In the genomic region with DNA sequence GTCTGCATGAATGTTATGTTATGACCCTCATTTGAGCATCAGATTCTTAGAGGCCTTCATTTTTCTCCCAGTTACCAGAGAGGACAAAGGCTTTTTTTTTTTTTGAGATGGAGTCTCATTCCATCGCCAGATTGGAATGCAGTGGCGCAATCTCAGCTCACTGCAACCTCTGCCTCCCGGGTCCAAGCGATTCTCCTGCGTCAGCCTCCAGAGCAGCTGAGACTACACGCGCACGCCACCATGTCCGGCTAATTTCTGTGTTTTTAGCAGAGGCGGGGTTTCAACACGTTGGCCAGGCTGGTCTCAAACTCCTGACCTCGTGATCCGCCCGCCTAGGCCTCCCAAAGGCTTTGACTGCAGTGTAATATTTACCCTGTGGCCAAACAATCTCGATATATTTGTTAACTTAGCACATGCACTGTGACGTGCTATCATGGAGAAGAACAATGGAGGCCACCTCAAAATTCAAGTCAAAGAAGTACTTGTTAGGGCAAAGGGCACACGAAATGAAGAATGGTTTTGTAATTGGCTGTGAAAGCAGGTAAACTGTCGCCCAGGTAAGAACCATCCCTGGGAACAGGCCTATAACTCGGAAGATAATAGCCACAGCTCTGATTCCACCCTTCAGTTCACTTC, we compare ENCODE assay signal across 1 cellular context.
TF ChIP-seq lines count a peak whose summit lies in the region.

No MANE protein-coding gene starts in this region.

TF ChIP-seq in HepG2, 621 proteins besides CTCF, POLR2A, EP300 and RAD21 (continued from another document and continues in another):
- no peak for TF ChIP-seq ZNF563 (CRISPR knock-in tag; IDR thresholded peaks at IDR 0.05)
- no peak for TF ChIP-seq MAF1 (CRISPR knock-in tag; IDR thresholded peaks at IDR 0.05; ENCODE audit: borderline replicate concordance)
- no peak for TF ChIP-seq U2AF1 (optimal IDR thresholded peaks at IDR 0.05; ENCODE audit: low read depth, low read length)
- no peak for TF ChIP-seq POLR2G (IDR thresholded peaks at IDR 0.05; ENCODE audit: low read depth, low read length)
- TF ChIP-seq, protein P1, sequence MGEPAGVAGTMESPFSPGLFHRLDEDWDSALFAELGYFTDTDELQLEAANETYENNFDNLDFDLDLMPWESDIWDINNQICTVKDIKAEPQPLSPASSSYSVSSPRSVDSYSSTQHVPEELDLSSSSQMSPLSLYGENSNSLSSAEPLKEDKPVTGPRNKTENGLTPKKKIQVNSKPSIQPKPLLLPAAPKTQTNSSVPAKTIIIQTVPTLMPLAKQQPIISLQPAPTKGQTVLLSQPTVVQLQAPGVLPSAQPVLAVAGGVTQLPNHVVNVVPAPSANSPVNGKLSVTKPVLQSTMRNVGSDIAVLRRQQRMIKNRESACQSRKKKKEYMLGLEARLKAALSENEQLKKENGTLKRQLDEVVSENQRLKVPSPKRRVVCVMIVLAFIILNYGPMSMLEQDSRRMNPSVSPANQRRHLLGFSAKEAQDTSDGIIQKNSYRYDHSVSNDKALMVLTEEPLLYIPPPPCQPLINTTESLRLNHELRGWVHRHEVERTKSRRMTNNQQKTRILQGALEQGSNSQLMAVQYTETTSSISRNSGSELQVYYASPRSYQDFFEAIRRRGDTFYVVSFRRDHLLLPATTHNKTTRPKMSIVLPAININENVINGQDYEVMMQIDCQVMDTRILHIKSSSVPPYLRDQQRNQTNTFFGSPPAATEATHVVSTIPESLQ (CRISPR knock-in tag; conservative IDR thresholded peaks at IDR 0.05) = no peak
- TF ChIP-seq SIN3A (IDR thresholded peaks at IDR 0.05; ENCODE audit: borderline replicate concordance, low read depth, low read length) = no peak
- no peak for TF ChIP-seq ZNF556 (CRISPR knock-in tag; IDR thresholded peaks at IDR 0.05; ENCODE audit: borderline replicate concordance)
- TF ChIP-seq SKI (IDR thresholded peaks at IDR 0.05; ENCODE audit: partially characterized antibody) = peak; percentile 29
- TF ChIP-seq ZIK1 (CRISPR knock-in tag; IDR thresholded peaks at IDR 0.05; ENCODE audit: borderline replicate concordance, low read depth) = no peak
- TF ChIP-seq, protein P2, sequence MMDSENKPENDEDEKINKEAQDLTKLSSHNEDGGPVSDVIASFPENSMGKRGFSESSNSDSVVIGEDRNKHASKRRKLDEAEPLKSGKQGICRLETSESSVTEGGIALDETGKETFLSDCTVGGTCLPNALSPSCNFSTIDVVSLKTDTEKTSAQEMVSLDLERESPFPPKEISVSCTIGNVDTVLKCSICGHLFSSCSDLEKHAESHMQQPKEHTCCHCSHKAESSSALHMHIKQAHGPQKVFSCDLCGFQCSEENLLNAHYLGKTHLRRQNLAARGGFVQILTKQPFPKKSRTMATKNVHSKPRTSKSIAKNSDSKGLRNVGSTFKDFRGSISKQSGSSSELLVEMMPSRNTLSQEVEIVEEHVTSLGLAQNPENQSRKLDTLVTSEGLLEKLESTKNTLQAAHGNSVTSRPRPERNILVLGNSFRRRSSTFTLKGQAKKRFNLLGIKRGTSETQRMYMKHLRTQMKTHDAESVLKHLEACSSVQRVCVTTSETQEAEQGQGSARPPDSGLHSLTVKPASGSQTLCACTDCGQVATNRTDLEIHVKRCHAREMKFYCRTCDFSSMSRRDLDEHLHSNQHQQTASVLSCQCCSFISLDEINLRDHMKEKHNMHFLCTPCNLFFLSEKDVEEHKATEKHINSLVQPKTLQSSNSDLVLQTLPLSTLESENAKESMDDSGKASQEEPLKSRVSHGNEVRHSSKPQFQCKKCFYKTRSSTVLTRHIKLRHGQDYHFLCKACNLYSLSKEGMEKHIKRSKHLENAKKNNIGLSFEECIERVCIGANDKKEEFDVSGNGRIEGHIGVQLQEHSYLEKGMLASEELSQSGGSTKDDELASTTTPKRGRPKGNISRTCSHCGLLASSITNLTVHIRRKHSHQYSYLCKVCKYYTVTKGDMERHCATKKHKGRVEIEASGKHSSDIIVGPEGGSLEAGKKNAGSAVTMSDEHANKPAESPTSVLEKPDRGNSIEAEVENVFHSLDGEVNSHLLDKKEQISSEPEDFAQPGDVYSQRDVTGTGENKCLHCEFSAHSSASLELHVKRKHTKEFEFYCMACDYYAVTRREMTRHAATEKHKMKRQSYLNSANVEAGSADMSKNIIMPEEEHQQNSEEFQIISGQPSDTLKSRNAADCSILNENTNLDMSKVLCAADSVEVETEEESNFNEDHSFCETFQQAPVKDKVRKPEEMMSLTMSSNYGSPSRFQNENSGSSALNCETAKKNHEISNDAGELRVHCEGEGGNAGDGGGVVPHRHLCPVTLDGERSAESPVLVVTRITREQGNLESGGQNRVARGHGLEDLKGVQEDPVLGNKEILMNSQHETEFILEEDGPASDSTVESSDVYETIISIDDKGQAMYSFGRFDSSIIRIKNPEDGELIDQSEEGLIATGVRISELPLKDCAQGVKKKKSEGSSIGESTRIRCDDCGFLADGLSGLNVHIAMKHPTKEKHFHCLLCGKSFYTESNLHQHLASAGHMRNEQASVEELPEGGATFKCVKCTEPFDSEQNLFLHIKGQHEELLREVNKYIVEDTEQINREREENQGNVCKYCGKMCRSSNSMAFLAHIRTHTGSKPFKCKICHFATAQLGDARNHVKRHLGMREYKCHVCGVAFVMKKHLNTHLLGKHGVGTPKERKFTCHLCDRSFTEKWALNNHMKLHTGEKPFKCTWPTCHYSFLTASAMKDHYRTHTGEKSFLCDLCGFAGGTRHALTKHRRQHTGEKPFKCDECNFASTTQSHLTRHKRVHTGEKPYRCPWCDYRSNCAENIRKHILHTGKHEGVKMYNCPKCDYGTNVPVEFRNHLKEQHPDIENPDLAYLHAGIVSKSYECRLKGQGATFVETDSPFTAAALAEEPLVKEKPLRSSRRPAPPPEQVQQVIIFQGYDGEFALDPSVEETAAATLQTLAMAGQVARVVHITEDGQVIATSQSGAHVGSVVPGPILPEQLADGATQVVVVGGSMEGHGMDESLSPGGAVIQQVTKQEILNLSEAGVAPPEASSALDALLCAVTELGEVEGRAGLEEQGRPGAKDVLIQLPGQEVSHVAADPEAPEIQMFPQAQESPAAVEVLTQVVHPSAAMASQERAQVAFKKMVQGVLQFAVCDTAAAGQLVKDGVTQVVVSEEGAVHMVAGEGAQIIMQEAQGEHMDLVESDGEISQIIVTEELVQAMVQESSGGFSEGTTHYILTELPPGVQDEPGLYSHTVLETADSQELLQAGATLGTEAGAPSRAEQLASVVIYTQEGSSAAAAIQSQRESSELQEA (CRISPR knock-in tag; IDR thresholded peaks at IDR 0.05; ENCODE audit: not compliant biosample characterization) = no peak
- TF ChIP-seq ZNF564 (CRISPR knock-in tag; IDR thresholded peaks at IDR 0.05) = 0 out of 2 replicates have a peak, but pooled peaks have one; percentile 25
- no peak for TF ChIP-seq ZBTB7B (CRISPR knock-in tag; IDR thresholded peaks at IDR 0.05)
- TF ChIP-seq, protein P3, sequence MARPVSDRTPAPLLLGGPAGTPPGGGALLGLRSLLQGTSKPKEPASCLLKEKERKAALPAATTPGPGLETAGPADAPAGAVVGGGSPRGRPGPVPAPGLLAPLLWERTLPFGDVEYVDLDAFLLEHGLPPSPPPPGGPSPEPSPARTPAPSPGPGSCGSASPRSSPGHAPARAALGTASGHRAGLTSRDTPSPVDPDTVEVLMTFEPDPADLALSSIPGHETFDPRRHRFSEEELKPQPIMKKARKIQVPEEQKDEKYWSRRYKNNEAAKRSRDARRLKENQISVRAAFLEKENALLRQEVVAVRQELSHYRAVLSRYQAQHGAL (CRISPR knock-in tag; IDR thresholded peaks at IDR 0.05; ENCODE audit: not compliant biosample characterization) = no peak
- TF ChIP-seq ZNF496 (CRISPR knock-in tag; IDR thresholded peaks at IDR 0.05; ENCODE audit: insufficient replicate concordance) = no peak
- TF ChIP-seq ZNF543 (CRISPR knock-in tag; IDR thresholded peaks at IDR 0.05) = no peak
- no peak for TF ChIP-seq ZNF75D (CRISPR knock-in tag; IDR thresholded peaks at IDR 0.05; ENCODE audit: borderline replicate concordance)
- TF ChIP-seq NFKBIZ (CRISPR knock-in tag; IDR thresholded peaks at IDR 0.05) = no peak
- no peak for TF ChIP-seq ZNF12 (CRISPR knock-in tag; IDR thresholded peaks at IDR 0.05)
- no peak for TF ChIP-seq STAT5B (CRISPR knock-in tag; IDR thresholded peaks at IDR 0.05)
- no peak for TF ChIP-seq ZNF839 (CRISPR knock-in tag; IDR thresholded peaks at IDR 0.05; ENCODE audit: borderline replicate concordance)
- no peak for TF ChIP-seq ZNF207 (IDR thresholded peaks at IDR 0.05; ENCODE audit: borderline replicate concordance)
- TF ChIP-seq ZFP90 (CRISPR knock-in tag; IDR thresholded peaks at IDR 0.05; ENCODE audit: borderline replicate concordance) = no peak
- no peak for TF ChIP-seq NR2F6 (IDR thresholded peaks at IDR 0.05)
- peak; percentile 33; the same call in 1 of the 2 replicates for TF ChIP-seq NR2F6 (CRISPR knock-in tag; IDR thresholded peaks at IDR 0.05)
- no peak for TF ChIP-seq BRD4 (CRISPR knock-in tag; IDR thresholded peaks at IDR 0.05)
- no peak for TF ChIP-seq ZNF660 (CRISPR knock-in tag; IDR thresholded peaks at IDR 0.05; ENCODE audit: borderline replicate concordance, low read depth)
- TF ChIP-seq SOX6 (IDR thresholded peaks at IDR 0.05) = no peak
- peak; percentile 88 for TF ChIP-seq SOX6 (CRISPR knock-in tag; IDR thresholded peaks at IDR 0.05)
- TF ChIP-seq ZNF256 (CRISPR knock-in tag; conservative IDR thresholded peaks at IDR 0.05) = no peak
- TF ChIP-seq ZNF431 (CRISPR knock-in tag; IDR thresholded peaks at IDR 0.05; ENCODE audit: borderline replicate concordance, low read depth) = no peak
- no peak for TF ChIP-seq TCF7 (IDR thresholded peaks at IDR 0.05; ENCODE audit: low read depth)
- no peak for TF ChIP-seq KDM3A (CRISPR knock-in tag; IDR thresholded peaks at IDR 0.05; ENCODE audit: low read depth)
- TF ChIP-seq GZF1 (CRISPR knock-in tag; IDR thresholded peaks at IDR 0.05) = no peak
- TF ChIP-seq, protein P4, sequence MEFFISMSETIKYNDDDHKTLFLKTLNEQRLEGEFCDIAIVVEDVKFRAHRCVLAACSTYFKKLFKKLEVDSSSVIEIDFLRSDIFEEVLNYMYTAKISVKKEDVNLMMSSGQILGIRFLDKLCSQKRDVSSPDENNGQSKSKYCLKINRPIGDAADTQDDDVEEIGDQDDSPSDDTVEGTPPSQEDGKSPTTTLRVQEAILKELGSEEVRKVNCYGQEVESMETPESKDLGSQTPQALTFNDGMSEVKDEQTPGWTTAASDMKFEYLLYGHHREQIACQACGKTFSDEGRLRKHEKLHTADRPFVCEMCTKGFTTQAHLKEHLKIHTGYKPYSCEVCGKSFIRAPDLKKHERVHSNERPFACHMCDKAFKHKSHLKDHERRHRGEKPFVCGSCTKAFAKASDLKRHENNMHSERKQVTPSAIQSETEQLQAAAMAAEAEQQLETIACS (CRISPR knock-in tag; IDR thresholded peaks at IDR 0.05) = no peak
- TF ChIP-seq, protein P5, sequence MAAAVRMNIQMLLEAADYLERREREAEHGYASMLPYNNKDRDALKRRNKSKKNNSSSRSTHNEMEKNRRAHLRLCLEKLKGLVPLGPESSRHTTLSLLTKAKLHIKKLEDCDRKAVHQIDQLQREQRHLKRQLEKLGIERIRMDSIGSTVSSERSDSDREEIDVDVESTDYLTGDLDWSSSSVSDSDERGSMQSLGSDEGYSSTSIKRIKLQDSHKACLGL (CRISPR knock-in tag; IDR thresholded peaks at IDR 0.05) = no peak
- no peak for TF ChIP-seq ZNF746 (CRISPR knock-in tag; IDR thresholded peaks at IDR 0.05)
- TF ChIP-seq, protein P6, sequence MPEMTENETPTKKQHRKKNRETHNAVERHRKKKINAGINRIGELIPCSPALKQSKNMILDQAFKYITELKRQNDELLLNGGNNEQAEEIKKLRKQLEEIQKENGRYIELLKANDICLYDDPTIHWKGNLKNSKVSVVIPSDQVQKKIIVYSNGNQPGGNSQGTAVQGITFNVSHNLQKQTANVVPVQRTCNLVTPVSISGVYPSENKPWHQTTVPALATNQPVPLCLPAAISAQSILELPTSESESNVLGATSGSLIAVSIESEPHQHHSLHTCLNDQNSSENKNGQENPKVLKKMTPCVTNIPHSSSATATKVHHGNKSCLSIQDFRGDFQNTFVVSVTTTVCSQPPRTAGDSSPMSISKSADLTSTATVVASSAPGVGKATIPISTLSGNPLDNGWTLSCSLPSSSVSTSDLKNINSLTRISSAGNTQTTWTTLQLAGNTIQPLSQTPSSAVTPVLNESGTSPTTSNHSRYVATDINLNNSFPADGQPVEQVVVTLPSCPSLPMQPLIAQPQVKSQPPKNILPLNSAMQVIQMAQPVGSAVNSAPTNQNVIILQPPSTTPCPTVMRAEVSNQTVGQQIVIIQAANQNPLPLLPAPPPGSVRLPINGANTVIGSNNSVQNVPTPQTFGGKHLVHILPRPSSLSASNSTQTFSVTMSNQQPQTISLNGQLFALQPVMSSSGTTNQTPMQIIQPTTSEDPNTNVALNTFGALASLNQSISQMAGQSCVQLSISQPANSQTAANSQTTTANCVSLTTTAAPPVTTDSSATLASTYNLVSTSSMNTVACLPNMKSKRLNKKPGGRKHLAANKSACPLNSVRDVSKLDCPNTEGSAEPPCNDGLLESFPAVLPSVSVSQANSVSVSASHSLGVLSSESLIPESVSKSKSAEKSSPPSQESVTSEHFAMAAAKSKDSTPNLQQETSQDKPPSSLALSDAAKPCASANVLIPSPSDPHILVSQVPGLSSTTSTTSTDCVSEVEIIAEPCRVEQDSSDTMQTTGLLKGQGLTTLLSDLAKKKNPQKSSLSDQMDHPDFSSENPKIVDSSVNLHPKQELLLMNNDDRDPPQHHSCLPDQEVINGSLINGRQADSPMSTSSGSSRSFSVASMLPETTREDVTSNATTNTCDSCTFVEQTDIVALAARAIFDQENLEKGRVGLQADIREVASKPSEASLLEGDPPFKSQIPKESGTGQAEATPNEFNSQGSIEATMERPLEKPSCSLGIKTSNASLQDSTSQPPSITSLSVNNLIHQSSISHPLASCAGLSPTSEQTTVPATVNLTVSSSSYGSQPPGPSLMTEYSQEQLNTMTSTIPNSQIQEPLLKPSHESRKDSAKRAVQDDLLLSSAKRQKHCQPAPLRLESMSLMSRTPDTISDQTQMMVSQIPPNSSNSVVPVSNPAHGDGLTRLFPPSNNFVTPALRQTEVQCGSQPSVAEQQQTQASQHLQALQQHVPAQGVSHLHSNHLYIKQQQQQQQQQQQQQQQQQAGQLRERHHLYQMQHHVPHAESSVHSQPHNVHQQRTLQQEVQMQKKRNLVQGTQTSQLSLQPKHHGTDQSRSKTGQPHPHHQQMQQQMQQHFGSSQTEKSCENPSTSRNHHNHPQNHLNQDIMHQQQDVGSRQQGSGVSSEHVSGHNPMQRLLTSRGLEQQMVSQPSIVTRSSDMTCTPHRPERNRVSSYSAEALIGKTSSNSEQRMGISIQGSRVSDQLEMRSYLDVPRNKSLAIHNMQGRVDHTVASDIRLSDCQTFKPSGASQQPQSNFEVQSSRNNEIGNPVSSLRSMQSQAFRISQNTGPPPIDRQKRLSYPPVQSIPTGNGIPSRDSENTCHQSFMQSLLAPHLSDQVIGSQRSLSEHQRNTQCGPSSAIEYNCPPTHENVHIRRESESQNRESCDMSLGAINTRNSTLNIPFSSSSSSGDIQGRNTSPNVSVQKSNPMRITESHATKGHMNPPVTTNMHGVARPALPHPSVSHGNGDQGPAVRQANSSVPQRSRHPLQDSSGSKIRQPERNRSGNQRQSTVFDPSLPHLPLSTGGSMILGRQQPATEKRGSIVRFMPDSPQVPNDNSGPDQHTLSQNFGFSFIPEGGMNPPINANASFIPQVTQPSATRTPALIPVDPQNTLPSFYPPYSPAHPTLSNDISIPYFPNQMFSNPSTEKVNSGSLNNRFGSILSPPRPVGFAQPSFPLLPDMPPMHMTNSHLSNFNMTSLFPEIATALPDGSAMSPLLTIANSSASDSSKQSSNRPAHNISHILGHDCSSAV (CRISPR knock-in tag; IDR thresholded peaks at IDR 0.05; ENCODE audit: borderline replicate concordance) = no peak
- TF ChIP-seq NFIC (IDR thresholded peaks at IDR 0.05; ENCODE audit: low read length) = no peak
- TF ChIP-seq ZSCAN29 (CRISPR knock-in tag; conservative IDR thresholded peaks at IDR 0.05) = no peak
- TF ChIP-seq NR2F2 (IDR thresholded peaks at IDR 0.05; ENCODE audit: borderline replicate concordance, low read depth) = no peak
- TF ChIP-seq CENPT (CRISPR knock-in tag; IDR thresholded peaks at IDR 0.05; ENCODE audit: low read depth) = 0 out of 2 replicates have a peak, but pooled peaks have one; percentile 36
